ENCODE assay signal across 26 cellular contexts in genomic region chr15:100209204-100209603, GRCh38.
"Had no signal": no experiment of that assay in that cellular context is flagged by ENCODE, and none has a peak within 500 bp of the region (broad histone marks: within the 10 kb centered on the region; RNA-seq: fewer than 3 reads in every experiment).

No MANE protein-coding gene starts in this region.

- H3K4me1 Mint-ChIP-seq: naive B cell; stimulated activated effector memory CD8-positive, alpha-beta T cell treated with anti-CD3 and anti-CD28 coated beads, Interleukin-12 subunit alpha, Interleukin-12 subunit beta, amount 100 ng/mL, for 72 hours had no signal

- ATAC-seq: mucosa of descending colon; sciatic nerve; stimulated activated effector memory CD8-positive, alpha-beta T cell treated with anti-CD3 and anti-CD28 coated beads, Interleukin-12 subunit alpha, Interleukin-12 subunit beta, amount 100 ng/mL, for 72 hours had no signal

- H3K4me3 ChIP-seq: coronary artery, esophagus squamous epithelium, mucosa of descending colon, ovary, smooth muscle cell, testis, tibial nerve, upper lobe of left lung had no signal

- H3K27ac Mint-ChIP-seq: immature natural killer cell; mesothelial cell of epicardium; naive B cell; stimulated activated effector memory CD8-positive, alpha-beta T cell treated with anti-CD3 and anti-CD28 coated beads, Interleukin-12 subunit alpha, Interleukin-12 subunit beta, amount 100 ng/mL, for 72 hours had no signal

- H3K4me1 ChIP-seq: testis, upper lobe of left lung had no signal

- H3K36me3 ChIP-seq: esophagus squamous epithelium, ovary, tibial nerve, upper lobe of left lung had no signal

- H3K27ac ChIP-seq: coronary artery, esophagus squamous epithelium, ovary, testis, tibial nerve, upper lobe of left lung had no signal

- H3K9me3 Mint-ChIP-seq: immature natural killer cell; stimulated activated effector memory CD8-positive, alpha-beta T cell treated with anti-CD3 and anti-CD28 coated beads, Interleukin-12 subunit alpha, Interleukin-12 subunit beta, amount 100 ng/mL, for 72 hours had no signal

- H3K9me3 ChIP-seq: esophagus squamous epithelium, mucosa of descending colon, ovary, testis, upper lobe of left lung had no signal

- H3K4me3 Mint-ChIP-seq: immature natural killer cell; mesothelial cell of epicardium; naive B cell; stimulated activated effector memory CD8-positive, alpha-beta T cell treated with anti-CD3 and anti-CD28 coated beads, Interleukin-12 subunit alpha, Interleukin-12 subunit beta, amount 100 ng/mL, for 72 hours had no signal

- DNase-seq: dermis blood vessel endothelial cell; effector memory CD4-positive, alpha-beta T cell; erythroblast; esophagus squamous epithelium; foreskin melanocyte; hypothalamus; immature natural killer cell; islet precursor cell; mesenchymal stem cell; mucosa of descending colon; naive B cell; occipital lobe; posterior cingulate gyrus; stimulated activated CD4-positive, alpha-beta T cell treated with anti-CD3 and anti-CD28 coated beads, Interleukin-2, amount 100 ng/mL, for 24 hours; stimulated activated CD4-positive, alpha-beta T cell treated with anti-CD3 and anti-CD28 coated beads, Interleukin-4, amount 100 ng/mL, for 24 hours; stimulated activated naive CD4-positive, alpha-beta T cell treated with Interleukin-2 at 50 U/mL for 16 hours; substantia nigra; testis; upper lobe of left lung had no signal

- H3K27me3 ChIP-seq: esophagus squamous epithelium, ovary, testis, tibial nerve, upper lobe of left lung had no signal

- H3K36me3 Mint-ChIP-seq: naive B cell; stimulated activated effector memory CD8-positive, alpha-beta T cell treated with anti-CD3 and anti-CD28 coated beads, Interleukin-12 subunit alpha, Interleukin-12 subunit beta, amount 100 ng/mL, for 72 hours had no signal
